18 cellular contexts compared by ENCODE assay signal in the genomic region with DNA sequence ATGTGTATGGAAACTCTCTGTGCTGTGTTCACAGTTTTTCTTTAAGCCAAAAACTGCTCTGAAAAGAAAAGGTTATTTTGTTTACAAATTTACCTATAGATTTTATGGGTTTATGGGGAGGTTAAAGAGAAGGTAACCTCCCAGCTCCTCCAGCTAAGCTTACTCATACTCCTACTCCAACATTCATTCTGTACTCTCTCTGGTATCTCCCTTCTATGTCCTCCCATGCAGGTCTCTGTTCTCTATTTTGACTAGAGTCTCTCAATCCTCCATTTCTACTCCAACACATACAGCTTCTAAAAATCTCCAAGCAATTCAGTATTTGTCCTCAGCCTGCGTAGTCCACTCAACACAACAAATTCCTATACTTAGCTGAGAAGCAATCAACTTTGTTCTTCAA. TPM values are rescaled to one million over a fixed set of nuclear protein-coding genes. Genes with fewer than 3 reads are reported as not detected.
DNase-seq lines count a peak whose midpoint lies in the region; ATAC-seq and TF ChIP-seq lines count a peak whose summit lies in the region.
"Had no signal": no experiment of that assay in that cellular context is flagged by ENCODE, and none has a peak within 500 bp of the region (broad histone marks: within the 10 kb centered on the region; RNA-seq: fewer than 3 reads in every experiment).

No MANE protein-coding gene starts in this region.

- no peak for TF ChIP-seq CTCF in colonic mucosa (IDR thresholded peaks at IDR 0.05)
- TF ChIP-seq CTCF in tibial nerve (IDR thresholded peaks at IDR 0.05): no peak
- no peak for TF ChIP-seq CTCF in GM20000 (IDR thresholded peaks at IDR 0.05; ENCODE audit: extremely low read depth, missing control alignments)

- H3K4me1 ChIP-seq in colonic mucosa (no peaks in the 10 kb centered on the region), tibial nerve (no peaks in the 10 kb centered on the region)
- H3K4me1 ChIP-seq: vagina had no signal

- no peak for TF ChIP-seq POLR2A in tibial nerve (IDR thresholded peaks at IDR 0.05)

- DNase-seq in colonic mucosa: no peak
- DNase-seq in tibial nerve (ENCODE audit: low spot score in 2 of 2): no peak
- DNase-seq in GM20000 (ENCODE audit: low spot score): no peak
- no peak for DNase-seq in NOMO-1 treated with DMSO at 0.1 percent for 48 hours (lab: John Stamatoyannopoulos, UW; ENCODE audit: unreplicated experiment)
- no peak for DNase-seq in Ammon's horn (ENCODE audit: low spot score)
- DNase-seq: activated naive CD8-positive, alpha-beta T cell treated with anti-CD3 and anti-CD28 coated beads, Interleukin-2, amount 10 ng/mL, durations not matched to agents 7 days and 5 days; activated T-cell treated with anti-CD3 and anti-CD28 coated beads, Interleukin-2, amount 50 U/mL, for 1 hour; dorsolateral prefrontal cortex; head of caudate nucleus; mesenchymal stem cell; NCI-H1436; NCI-H446 treated with DMSO at 0.1 percent for 48 hours; SIG-M5 had no signal

- peak; percentile 80 for ATAC-seq in GM18517 (IDR thresholded peaks at IDR 0.05; ENCODE audit: unreplicated experiment)
- peak; percentile 81 for ATAC-seq in GM21360 (IDR thresholded peaks at IDR 0.05; ENCODE audit: unreplicated experiment)
- peak; percentile 99 for ATAC-seq in HG02870 (IDR thresholded peaks at IDR 0.05; ENCODE audit: unreplicated experiment)

- 97 to 100% methylated on average over 1 of the region's 1 CpG for WGBS in tibial nerve, 2 donors

- intact Hi-C loops in colonic mucosa (cut with DNase I): no loop called here

- H3K27ac ChIP-seq in colonic mucosa (peak overlapping the region; percentile 30), tibial nerve (no peak overlapping the region)
- H3K27ac ChIP-seq: dorsolateral prefrontal cortex, KMS-11, vagina had no signal

- H3K27me3 ChIP-seq in colonic mucosa (no peaks in the 10 kb centered on the region), tibial nerve (no peaks in the 10 kb centered on the region)
- H3K27me3 ChIP-seq: dorsolateral prefrontal cortex, vagina had no signal

- no peaks in the 10 kb centered on the region for H3K9me3 ChIP-seq in colonic mucosa
- no peaks in the 10 kb centered on the region for H3K9me3 ChIP-seq in tibial nerve
- H3K9me3 ChIP-seq: vagina had no signal

- no peaks in the 10 kb centered on the region for H3K36me3 ChIP-seq in colonic mucosa
- H3K36me3 ChIP-seq in tibial nerve: no peaks in the 10 kb centered on the region
- H3K36me3 ChIP-seq: vagina had no signal

- no peak for TF ChIP-seq EP300 in tibial nerve (IDR thresholded peaks at IDR 0.05)

- no peak overlapping the region for H3K9ac ChIP-seq in colonic mucosa (ENCODE audit: low read depth in 2 of 2, low read length in 2 of 2)
- H3K9ac ChIP-seq: KMS-11 had no signal

- no peak overlapping the region for H3K4me3 ChIP-seq in colonic mucosa
- H3K4me3 ChIP-seq in tibial nerve: no peak overlapping the region
- H3K4me3 ChIP-seq: dorsolateral prefrontal cortex, vagina had no signal

RNA-seq across cellular contexts. Expression of a gene that starts 46.6 kb away (rescaled TPM):
- total RNA-seq in colonic mucosa (10 to 100 TPM; 24.4 to 48.2 TPM), tibial nerve (10 to 100 TPM; 43.8 to 78.0 (median 61.2) TPM)
